ENCODE assay signal across 22 cellular contexts in the genomic region with DNA sequence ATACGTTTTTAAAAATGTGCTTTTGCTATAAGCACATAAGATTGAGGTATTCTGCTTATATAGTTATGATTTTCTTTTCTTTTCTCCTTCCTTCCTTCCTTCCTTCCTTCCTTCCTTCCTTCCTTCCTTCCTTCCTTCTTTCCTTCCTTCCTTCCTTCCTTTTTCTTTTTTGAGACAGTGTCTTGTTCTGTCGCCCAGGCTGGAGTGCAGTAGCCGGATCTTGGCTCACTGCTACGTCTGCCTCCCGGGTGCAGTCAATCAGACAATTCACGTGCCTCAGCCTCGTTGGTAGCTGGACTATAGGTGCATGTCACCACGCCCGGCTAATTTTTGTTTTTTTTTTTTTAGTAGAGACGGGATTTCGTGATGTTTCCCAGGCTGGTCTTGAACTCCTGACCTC. TPM values are rescaled to one million over a fixed set of nuclear protein-coding genes. Genes with fewer than 3 reads are reported as not detected.
A peak's percentile ranks its signal among the peaks of the same experiment; 100 is the strongest.
DNase-seq lines count a peak whose midpoint lies in the region; ATAC-seq, FAIRE-seq and TF ChIP-seq lines count a peak whose summit lies in the region.
"Had no signal": no experiment of that assay in that cellular context is flagged by ENCODE, and none has a peak within 500 bp of the region (broad histone marks: within the 10 kb centered on the region; RNA-seq: fewer than 3 reads in every experiment).

No MANE protein-coding gene starts in this region.

- FAIRE-seq in astrocyte (lab: Jason Lieb, UNC) = no peak
- FAIRE-seq: HTR-8/SVneo had no signal

- H3K4me1 ChIP-seq in left ventricle myocardium inferior (peaks cover 2% of the 10 kb centered on the region), astrocyte (ENCODE audit: insufficient read depth, low read length) (no peaks in the 10 kb centered on the region)
- H3K4me1 ChIP-seq: HAP-1 had no signal

- no peak overlapping the region for H3K4me3 Mint-ChIP-seq in astrocyte (ENCODE audit: unreplicated experiment)
- no peak overlapping the region for H3K4me3 Mint-ChIP-seq in stimulated activated naive B cell treated with anti-CD40 and anti-IgM and Interleukin-4, amounts not matched to agents 10 μg/mL and 1 μg/mL and 100 μg/mL, for 72 hours
- no peak overlapping the region for H3K4me3 Mint-ChIP-seq in activated CD8-positive, alpha-beta T cell treated with anti-CD3 and anti-CD28 coated beads for 36 hours
- H3K4me3 Mint-ChIP-seq: CD14-positive monocyte had no signal

- no peak for TF ChIP-seq CTCF in left ventricle myocardium inferior (IDR thresholded peaks at IDR 0.05; ENCODE audit: borderline replicate concordance)
- no peak for TF ChIP-seq CTCF in astrocyte (IDR thresholded peaks at IDR 0.05; ENCODE audit: insufficient read depth, low read depth, low read length)
- no peak for TF ChIP-seq CTCF in foreskin fibroblast (IDR thresholded peaks at IDR 0.05; ENCODE audit: low read depth, low read length)
- TF ChIP-seq CTCF in activated CD8-positive, alpha-beta T cell treated with anti-CD3 and anti-CD28 coated beads for 36 hours (IDR thresholded peaks at IDR 0.05) = no peak

- H3K27ac ChIP-seq in left ventricle myocardium inferior (replicated peaks) (peak overlapping the region; percentile 17), astrocyte (ENCODE audit: low read depth, low read length) (no peak overlapping the region)

- no peak overlapping the region for H2AFZ ChIP-seq in astrocyte (ENCODE audit: low read depth, low read length)

- H3K27me3 Mint-ChIP-seq in astrocyte (ENCODE audit: low read depth, unreplicated experiment) = no peaks in the 10 kb centered on the region
- H3K27me3 Mint-ChIP-seq in stimulated activated naive B cell treated with anti-CD40 and anti-IgM and Interleukin-4, amounts not matched to agents 10 μg/mL and 1 μg/mL and 100 μg/mL, for 72 hours = no peaks in the 10 kb centered on the region
- H3K27me3 Mint-ChIP-seq in activated CD8-positive, alpha-beta T cell treated with anti-CD3 and anti-CD28 coated beads for 36 hours = no peaks in the 10 kb centered on the region

- POLR2A ChIA-PET in activated CD8-positive, alpha-beta T cell treated with anti-CD3 and anti-CD28 coated beads for 36 hours (lab: Charles Lee) = no interaction called here

- no peak for DNase-seq in left ventricle myocardium inferior
- DNase-seq in left ventricle myocardium superior = no peak
- no peak for DNase-seq in astrocyte (ENCODE audit: low read depth)
- no peak for DNase-seq in stimulated activated naive B cell treated with anti-CD40 and anti-IgM and Interleukin-4, amounts not matched to agents 10 μg/mL and 1 μg/mL and 100 μg/mL, for 72 hours
- no peak for DNase-seq in foreskin fibroblast
- DNase-seq in NCI-H2227 (lab: John Stamatoyannopoulos, UW; ENCODE audit: unreplicated experiment) = no peak
- no peak for DNase-seq in activated CD8-positive, alpha-beta T cell treated with anti-CD3 and anti-CD28 coated beads for 36 hours
- DNase-seq: 8988T, Calu3, DMS79, KBM-7, NCI-H1105, NCI-H1694 treated with DMSO at 0.1 percent for 48 hours, NCI-H446 treated with DMSO at 0.1 percent for 48 hours, NCI-H774 had no signal

- H3K4me3 ChIP-seq in left ventricle myocardium inferior (no peak overlapping the region), astrocyte (ENCODE audit: insufficient read depth, low read depth, low read length) (no peak overlapping the region), foreskin fibroblast (ENCODE audit: low read depth in 1 of 2, low read length in 2 of 2) (no peak overlapping the region)
- H3K4me3 ChIP-seq: HAP-1 had no signal

- H3K27me3 ChIP-seq in left ventricle myocardium inferior (ENCODE audit: low read depth) (no peaks in the 10 kb centered on the region), astrocyte (ENCODE audit: insufficient read depth, low read length) (no peaks in the 10 kb centered on the region)

- no peaks in the 10 kb centered on the region for H4K20me1 ChIP-seq in astrocyte (ENCODE audit: insufficient read depth, low read length)

- H3K9ac ChIP-seq in astrocyte (ENCODE audit: low read length) = no peak overlapping the region

- no peaks in the 10 kb centered on the region for H3K79me2 ChIP-seq in astrocyte (ENCODE audit: insufficient read depth, low read length)

- H3K9me3 Mint-ChIP-seq in astrocyte (ENCODE audit: unreplicated experiment) = no peaks in the 10 kb centered on the region
- H3K9me3 Mint-ChIP-seq in stimulated activated naive B cell treated with anti-CD40 and anti-IgM and Interleukin-4, amounts not matched to agents 10 μg/mL and 1 μg/mL and 100 μg/mL, for 72 hours = peaks cover 0 to 2% of the 10 kb centered on the region in 2 donors
- H3K9me3 Mint-ChIP-seq in activated CD8-positive, alpha-beta T cell treated with anti-CD3 and anti-CD28 coated beads for 36 hours = peaks cover 1% of the 10 kb centered on the region

- no peak overlapping the region for H3K4me2 ChIP-seq in astrocyte (ENCODE audit: low read length)

- H3K9me3 ChIP-seq in left ventricle myocardium inferior (replicated peaks) (no peaks in the 10 kb centered on the region), astrocyte (ENCODE audit: insufficient read depth, low read depth, low read length) (no peaks in the 10 kb centered on the region)
- H3K9me3 ChIP-seq: HAP-1 had no signal

- intact Hi-C loops in left ventricle myocardium inferior (cut with micrococcal nuclease) = no loop called here
- intact Hi-C loops in left ventricle myocardium superior (cut with micrococcal nuclease) = no loop called here
- intact Hi-C loops in activated CD8-positive, alpha-beta T cell treated with anti-CD3 and anti-CD28 coated beads for 36 hours (cut with micrococcal nuclease) = no loop called here

- H3K27ac Mint-ChIP-seq in astrocyte (ENCODE audit: unreplicated experiment) = peak overlapping the region; percentile 56
- H3K27ac Mint-ChIP-seq in stimulated activated naive B cell treated with anti-CD40 and anti-IgM and Interleukin-4, amounts not matched to agents 10 μg/mL and 1 μg/mL and 100 μg/mL, for 72 hours = peak overlapping the region; percentile 52
- no peak overlapping the region for H3K27ac Mint-ChIP-seq in activated CD8-positive, alpha-beta T cell treated with anti-CD3 and anti-CD28 coated beads for 36 hours
- H3K27ac Mint-ChIP-seq: CD14-positive monocyte had no signal

- H3K36me3 Mint-ChIP-seq in astrocyte (ENCODE audit: low read depth, unreplicated experiment) = no peaks in the 10 kb centered on the region
- H3K36me3 Mint-ChIP-seq in stimulated activated naive B cell treated with anti-CD40 and anti-IgM and Interleukin-4, amounts not matched to agents 10 μg/mL and 1 μg/mL and 100 μg/mL, for 72 hours = no peaks in the 10 kb centered on the region
- H3K36me3 Mint-ChIP-seq in activated CD8-positive, alpha-beta T cell treated with anti-CD3 and anti-CD28 coated beads for 36 hours (ENCODE audit: low read depth) = no peaks in the 10 kb centered on the region
- H3K36me3 Mint-ChIP-seq: CD14-positive monocyte had no signal

- peaks cover 9% of the 10 kb centered on the region for H3K4me1 Mint-ChIP-seq in astrocyte (ENCODE audit: low read depth, unreplicated experiment)
- peaks cover 5 to 9% of the 10 kb centered on the region in 2 donors for H3K4me1 Mint-ChIP-seq in stimulated activated naive B cell treated with anti-CD40 and anti-IgM and Interleukin-4, amounts not matched to agents 10 μg/mL and 1 μg/mL and 100 μg/mL, for 72 hours
- peaks cover 8% of the 10 kb centered on the region for H3K4me1 Mint-ChIP-seq in activated CD8-positive, alpha-beta T cell treated with anti-CD3 and anti-CD28 coated beads for 36 hours (ENCODE audit: low read depth)

- H3K36me3 ChIP-seq in left ventricle myocardium inferior (no peaks in the 10 kb centered on the region), astrocyte (ENCODE audit: insufficient read depth, low read length) (no peaks in the 10 kb centered on the region)
- H3K36me3 ChIP-seq: HAP-1 had no signal

- CTCF ChIA-PET in activated CD8-positive, alpha-beta T cell treated with anti-CD3 and anti-CD28 coated beads for 36 hours (lab: Charles Lee) = interaction anchor here (0.6 to 1.3 kb wide), 4 partner anchors 8 to 540 kb away, joined by 3 read pairs; no protein-coding TSS in a partner anchor

- ATAC-seq in left ventricle myocardium superior (no peak), HG03103 (IDR thresholded peaks at IDR 0.05; ENCODE audit: low read depth, unreplicated experiment) (peak; percentile 34)
- no peak for ATAC-seq in stimulated activated naive B cell treated with anti-CD40 and anti-IgM and Interleukin-4, amounts not matched to agents 10 μg/mL and 1 μg/mL and 100 μg/mL, for 72 hours (replicated peaks)
- ATAC-seq in activated CD8-positive, alpha-beta T cell treated with anti-CD3 and anti-CD28 coated beads for 36 hours = no peak
- ATAC-seq: Panc1, Right ventricle myocardium inferior, SK-N-SH treated with all-trans-retinoic acid at 6 μM for 48 hours had no signal

RNA-seq across cellular contexts. Expression of gene CFAP54, which starts 5.8 kb away (rescaled TPM):
- total RNA-seq in left ventricle myocardium inferior (0.16 TPM), left ventricle myocardium superior (0.10 TPM), astrocyte (0.62 and 1.1 TPM in 2 replicates)
- total RNA-seq in activated CD8-positive, alpha-beta T cell treated with anti-CD3 and anti-CD28 coated beads for 36 hours = under 1 TPM; 0.38 to 0.45 TPM
